Comparison of ENCODE assay signal across 17 cellular contexts in genomic region chr2:98467082-98467536, GRCh38. TPM values are rescaled to one million over a fixed set of nuclear protein-coding genes. Genes with fewer than 3 reads are reported as not detected.
DNase-seq lines count a peak whose midpoint lies in the region; ATAC-seq and TF ChIP-seq lines count a peak whose summit lies in the region.
"Had no signal": no experiment of that assay in that cellular context is flagged by ENCODE, and none has a peak within 500 bp of the region (broad histone marks: within the 10 kb centered on the region; RNA-seq: fewer than 3 reads in every experiment).

No MANE protein-coding gene starts in this region.

- peaks cover 89% of the 10 kb centered on the region for H3K4me1 Mint-ChIP-seq in activated naive CD4-positive, alpha-beta T cell treated with anti-CD3 and anti-CD28 coated beads for 36 hours (ENCODE audit: low read depth)
- H3K4me1 Mint-ChIP-seq in activated CD4-positive, alpha-beta memory T cell treated with anti-CD3 and anti-CD28 coated beads for 36 hours (ENCODE audit: low read depth), result peaks cover 84% of the 10 kb centered on the region

- no peaks in the 10 kb centered on the region for H3K36me3 ChIP-seq in upper lobe of left lung
- H3K36me3 ChIP-seq: adrenal gland, ovary, vagina had no signal

- peaks cover 3% of the 10 kb centered on the region for H3K36me3 Mint-ChIP-seq in activated naive CD4-positive, alpha-beta T cell treated with anti-CD3 and anti-CD28 coated beads for 36 hours (ENCODE audit: low read depth)
- peaks cover 3% of the 10 kb centered on the region for H3K36me3 Mint-ChIP-seq in activated CD4-positive, alpha-beta memory T cell treated with anti-CD3 and anti-CD28 coated beads for 36 hours

- H3K4me3 Mint-ChIP-seq in activated naive CD4-positive, alpha-beta T cell treated with anti-CD3 and anti-CD28 coated beads for 36 hours, result peak overlapping the region; percentile 11
- H3K4me3 Mint-ChIP-seq in activated CD4-positive, alpha-beta memory T cell treated with anti-CD3 and anti-CD28 coated beads for 36 hours, result no peak overlapping the region

- POLR2A ChIA-PET in activated CD4-positive, alpha-beta memory T cell treated with anti-CD3 and anti-CD28 coated beads for 36 hours (lab: Charles Lee), result interaction anchor here (0.9 to 4.5 kb wide), 4 partner anchors 9 to 19 kb away, joined by 3 to 25 read pairs (median 4); no protein-coding TSS in a partner anchor

- H3K4me3 ChIP-seq in upper lobe of left lung, result no peak overlapping the region
- H3K4me3 ChIP-seq: adrenal gland, coronary artery, lung, ovary, SK-N-MC, vagina had no signal

- H3K27ac Mint-ChIP-seq in activated naive CD4-positive, alpha-beta T cell treated with anti-CD3 and anti-CD28 coated beads for 36 hours, result peak overlapping the region; percentile 95
- H3K27ac Mint-ChIP-seq in activated CD4-positive, alpha-beta memory T cell treated with anti-CD3 and anti-CD28 coated beads for 36 hours, result peak overlapping the region; percentile 95

- H3K4me1 ChIP-seq in upper lobe of left lung, result peaks cover 33 to 51% (median 47%) of the 10 kb centered on the region in 4 donors

- no peak for TF ChIP-seq POLR2A in upper lobe of left lung (IDR thresholded peaks at IDR 0.05)

- peak overlapping the region in 3 of 4 donors; percentile 26 to 82 (median 81) for H3K27ac ChIP-seq in upper lobe of left lung
- H3K27ac ChIP-seq: coronary artery, ovary, SK-N-MC, vagina had no signal

- TF ChIP-seq CTCF in upper lobe of left lung (IDR thresholded peaks at IDR 0.05), result no peak

- no peaks in the 10 kb centered on the region for H3K9me3 Mint-ChIP-seq in activated naive CD4-positive, alpha-beta T cell treated with anti-CD3 and anti-CD28 coated beads for 36 hours
- no peaks in the 10 kb centered on the region for H3K9me3 Mint-ChIP-seq in activated CD4-positive, alpha-beta memory T cell treated with anti-CD3 and anti-CD28 coated beads for 36 hours

- peak; percentile 54 for DNase-seq in activated naive CD4-positive, alpha-beta T cell treated with anti-CD3 and anti-CD28 coated beads for 36 hours
- DNase-seq in activated naive CD4-positive, alpha-beta T cell (lab: John Stamatoyannopoulos, UW), result no peak
- DNase-seq in activated CD4-positive, alpha-beta memory T cell treated with anti-CD3 and anti-CD28 coated beads for 36 hours, result no peak
- DNase-seq in left kidney (ENCODE audit: low read depth, low spot score), result peak; percentile 69
- peak in 1 of 2 donors; percentile 40 for DNase-seq in upper lobe of left lung
- no peak for DNase-seq in iPS-NIHi11 (ENCODE audit: low spot score)
- DNase-seq in HPDE6-E6E7 (ENCODE audit: extremely low spot score), result no peak
- no peak for DNase-seq in NCI-H446 treated with DMSO at 0.1 percent for 48 hours (lab: John Stamatoyannopoulos, UW)
- DNase-seq: NCI-H2171 treated with DMSO at 0.1 percent for 48 hours; ovary; stimulated activated CD4-positive, alpha-beta T cell treated with anti-CD3 and anti-CD28 coated beads, Interleukin-15, amount 100 ng/mL, for 24 hours had no signal

- no peaks in the 10 kb centered on the region for H3K27me3 Mint-ChIP-seq in activated naive CD4-positive, alpha-beta T cell treated with anti-CD3 and anti-CD28 coated beads for 36 hours (ENCODE audit: low read depth)
- no peaks in the 10 kb centered on the region for H3K27me3 Mint-ChIP-seq in activated CD4-positive, alpha-beta memory T cell treated with anti-CD3 and anti-CD28 coated beads for 36 hours

- WGBS in upper lobe of left lung, 2 donors, result 77 to 80% methylated on average over 11 of the region's 11 CpGs

- no peaks in the 10 kb centered on the region for H3K9me3 ChIP-seq in upper lobe of left lung
- H3K9me3 ChIP-seq: adrenal gland, ovary, vagina had no signal

- CTCF ChIA-PET in activated naive CD4-positive, alpha-beta T cell treated with anti-CD3 and anti-CD28 coated beads for 36 hours (lab: Charles Lee), result interaction anchor here (0.7 to 5.5 kb wide), 6 partner anchors 10 to 290 kb away, joined by 3 to 22 read pairs (median 6); no protein-coding TSS in a partner anchor
- CTCF ChIA-PET in activated CD4-positive, alpha-beta memory T cell treated with anti-CD3 and anti-CD28 coated beads for 36 hours (lab: Charles Lee), result interaction anchor here (1.0 to 2.2 kb wide), 2 partner anchors 10 to 20 kb away, joined by 3 to 9 read pairs; no protein-coding TSS in a partner anchor

- intact Hi-C loops in activated naive CD4-positive, alpha-beta T cell treated with anti-CD3 and anti-CD28 coated beads for 36 hours (cut with micrococcal nuclease), result no loop called here
- intact Hi-C loops in activated CD4-positive, alpha-beta memory T cell treated with anti-CD3 and anti-CD28 coated beads for 36 hours (cut with micrococcal nuclease), result loop anchor here (10.0 kb wide), 1 partner anchor 268 kb away; the partner anchor contains the start of gene MGAT4A

- no peak for ATAC-seq in upper lobe of left lung (ENCODE audit: low FRiP score in 2 of 2)
- ATAC-seq: activated CD4-positive, CD25-positive, alpha-beta regulatory T cell treated with anti-CD3 and anti-CD28 coated beads, Interleukin-2, amount 50 U/mL, for 24 hours had no signal

- H3K27me3 ChIP-seq in upper lobe of left lung, result no peaks in the 10 kb centered on the region
- H3K27me3 ChIP-seq: adrenal gland, ovary, vagina had no signal

- no peak for TF ChIP-seq EP300 in upper lobe of left lung (IDR thresholded peaks at IDR 0.05)

RNA-seq across cellular contexts. Expression of gene INPP4A, which starts 22.5 kb away (rescaled TPM):
- total RNA-seq in activated naive CD4-positive, alpha-beta T cell treated with anti-CD3 and anti-CD28 coated beads for 36 hours, result 10 to 100 TPM; 33.1 to 34.8 TPM
- 10 to 100 TPM; 40.7 to 42.0 TPM for total RNA-seq in activated CD4-positive, alpha-beta memory T cell treated with anti-CD3 and anti-CD28 coated beads for 36 hours
- 10 to 100 TPM; 23.3 to 93.2 (median 36.5) TPM for total RNA-seq in upper lobe of left lung

Comparison
In these comparisons a context has a peak if more than half of its experiments do, and no peak if none do; other contexts are left out.
1. DNase-seq: peak in activated naive CD4-positive, alpha-beta T cell treated with anti-CD3 and anti-CD28 coated beads for 36 hours (single experiment) and left kidney (single experiment); none in activated naive CD4-positive, alpha-beta T cell (0 of 4), activated CD4-positive, alpha-beta memory T cell treated with anti-CD3 and anti-CD28 coated beads for 36 hours (single experiment), iPS-NIHi11 (single experiment), HPDE6-E6E7 (single experiment) and NCI-H446 treated with DMSO at 0.1 percent for 48 hours (single experiment).